In the genomic region with DNA sequence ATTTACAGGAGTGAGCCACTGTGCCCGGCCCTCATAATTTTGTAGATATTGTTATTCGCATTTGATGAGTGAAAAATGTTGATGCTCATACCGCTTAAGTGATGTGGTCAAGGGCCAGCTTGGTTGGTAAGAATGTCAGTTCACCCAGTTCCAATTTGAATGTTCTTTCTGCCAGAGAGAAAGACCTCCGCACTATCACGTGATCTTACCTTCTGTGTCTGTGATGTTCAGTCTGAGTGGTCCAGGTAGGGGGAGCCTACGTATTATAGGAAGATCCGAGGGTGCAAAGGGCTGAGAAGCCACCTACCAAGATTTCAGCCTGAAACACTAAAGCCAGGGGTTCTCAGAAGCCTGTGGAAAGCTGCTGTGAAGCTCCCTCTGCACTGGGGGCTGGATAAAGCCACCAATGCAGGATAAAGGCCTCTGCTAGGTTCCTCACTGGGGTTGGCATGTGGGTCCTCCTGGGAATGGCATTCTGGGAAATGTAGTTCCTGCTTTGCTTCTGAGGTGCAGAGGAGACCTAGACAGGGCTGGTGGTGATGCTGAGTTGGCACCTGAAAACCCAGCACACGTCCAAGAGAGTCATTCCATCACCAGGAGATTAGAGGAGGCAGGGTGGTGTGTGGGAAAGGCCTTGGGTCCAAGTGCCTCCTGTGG, we compare ENCODE assay signal across 20 cellular contexts.
DNase-seq lines count a peak whose midpoint lies in the region; ATAC-seq lines count a peak whose summit lies in the region.
"Had no signal": no experiment of that assay in that cellular context is flagged by ENCODE, and none has a peak within 500 bp of the region (broad histone marks: within the 10 kb centered on the region; RNA-seq: fewer than 3 reads in every experiment).

No MANE protein-coding gene starts in this region.

- H3K9ac ChIP-seq in mucosa of rectum (ENCODE audit: low read depth in 1 of 2, low read length in 2 of 2): no peak overlapping the region

- no peaks in the 10 kb centered on the region for H3K36me3 ChIP-seq in mucosa of rectum (ENCODE audit: control insufficient read depth in 2 of 2, insufficient read depth in 2 of 2, low read length in 2 of 2)

- peak overlapping the region; percentile 7 to 52 for H3K27ac ChIP-seq in mucosa of rectum (ENCODE audit: low read depth in 2 of 2, low read length in 2 of 2)
- H3K27ac ChIP-seq: body of pancreas had no signal

- peaks cover 65% of the 10 kb centered on the region for H3K4me1 Mint-ChIP-seq in stimulated activated naive CD8-positive, alpha-beta T cell treated with anti-CD3 and anti-CD28 coated beads, Interleukin-15, Interleukin-2, amounts not matched to agents 100 ng/mL and 50 ng/mL, for 24 hours (ENCODE audit: low read depth)
- H3K4me1 Mint-ChIP-seq in activated T-helper 17 cell treated with anti-CD3 and anti-CD28 coated beads, Interleukin-2, amount 50 U/mL, for 72 hours: peaks cover 28% of the 10 kb centered on the region

- H3K4me3 ChIP-seq in mucosa of rectum (ENCODE audit: low read length in 2 of 2): no peak overlapping the region
- H3K4me3 ChIP-seq: body of pancreas, lung had no signal

- H3K9me3 ChIP-seq in mucosa of rectum (ENCODE audit: control insufficient read depth in 2 of 2, low read length in 2 of 2): no peaks in the 10 kb centered on the region
- H3K9me3 ChIP-seq: body of pancreas had no signal

- no peaks in the 10 kb centered on the region for H3K36me3 Mint-ChIP-seq in stimulated activated naive CD8-positive, alpha-beta T cell treated with anti-CD3 and anti-CD28 coated beads, Interleukin-15, Interleukin-2, amounts not matched to agents 100 ng/mL and 50 ng/mL, for 24 hours (ENCODE audit: low read depth)
- H3K36me3 Mint-ChIP-seq in activated T-helper 17 cell treated with anti-CD3 and anti-CD28 coated beads, Interleukin-2, amount 50 U/mL, for 72 hours (ENCODE audit: low read depth): no peaks in the 10 kb centered on the region

- H3K4me1 ChIP-seq in mucosa of rectum (ENCODE audit: control insufficient read depth in 2 of 2, insufficient read depth in 2 of 2, low read length in 2 of 2): no peaks in the 10 kb centered on the region

- no peaks in the 10 kb centered on the region for H3K27me3 Mint-ChIP-seq in stimulated activated naive CD8-positive, alpha-beta T cell treated with anti-CD3 and anti-CD28 coated beads, Interleukin-15, Interleukin-2, amounts not matched to agents 100 ng/mL and 50 ng/mL, for 24 hours
- H3K27me3 Mint-ChIP-seq in activated T-helper 17 cell treated with anti-CD3 and anti-CD28 coated beads, Interleukin-2, amount 50 U/mL, for 72 hours: no peaks in the 10 kb centered on the region

- no peak for DNase-seq in stimulated activated naive CD8-positive, alpha-beta T cell treated with anti-CD3 and anti-CD28 coated beads, Interleukin-15, Interleukin-2, amounts not matched to agents 100 U/mL and 50 U/mL, for 24 hours
- no peak for DNase-seq in EL
- DNase-seq in NCI-H1105 treated with DMSO at 0.1 percent for 48 hours (lab: John Stamatoyannopoulos, UW): no peak
- DNase-seq: activated CD4-positive, alpha-beta T cell treated with anti-CD3 and anti-CD28 coated beads, Interleukin-2, amount 50 U/mL, for 4 hours; activated gamma-delta T cell; body of pancreas; dermis blood vessel endothelial cell; DMS 273 treated with DMSO at 0.1 percent for 48 hours; glutamatergic neuron; NCI-H1694; nephron progenitor cell; SHP77; stimulated activated CD4-positive, alpha-beta T cell treated with anti-CD3 and anti-CD28 coated beads, Interleukin-15, amount 100 ng/mL, for 24 hours had no signal

- ATAC-seq in stimulated activated naive CD8-positive, alpha-beta T cell treated with anti-CD3 and anti-CD28 coated beads, Interleukin-15, Interleukin-2, amounts not matched to agents 100 U/mL and 50 U/mL, for 24 hours: no peak
- ATAC-seq in activated T-helper 17 cell treated with anti-CD3 and anti-CD28 coated beads, Interleukin-2, amount 50 U/mL, for 72 hours (replicated peaks): no peak
- ATAC-seq in GM18519 (IDR thresholded peaks at IDR 0.05; ENCODE audit: low FRiP score, unreplicated experiment): no peak
- ATAC-seq: body of pancreas, esophagus mucosa, HCT116 had no signal

- H3K27ac Mint-ChIP-seq in stimulated activated naive CD8-positive, alpha-beta T cell treated with anti-CD3 and anti-CD28 coated beads, Interleukin-15, Interleukin-2, amounts not matched to agents 100 ng/mL and 50 ng/mL, for 24 hours: peak overlapping the region; percentile 63
- no peak overlapping the region for H3K27ac Mint-ChIP-seq in activated T-helper 17 cell treated with anti-CD3 and anti-CD28 coated beads, Interleukin-2, amount 50 U/mL, for 72 hours
- H3K27ac Mint-ChIP-seq: nephron progenitor cell had no signal

- no peaks in the 10 kb centered on the region for H3K27me3 ChIP-seq in mucosa of rectum (ENCODE audit: control insufficient read depth in 2 of 2, insufficient read depth in 2 of 2, low read length in 2 of 2)
- H3K27me3 ChIP-seq: body of pancreas had no signal

- no peaks in the 10 kb centered on the region for H3K9me3 Mint-ChIP-seq in stimulated activated naive CD8-positive, alpha-beta T cell treated with anti-CD3 and anti-CD28 coated beads, Interleukin-15, Interleukin-2, amounts not matched to agents 100 ng/mL and 50 ng/mL, for 24 hours
- no peaks in the 10 kb centered on the region for H3K9me3 Mint-ChIP-seq in activated T-helper 17 cell treated with anti-CD3 and anti-CD28 coated beads, Interleukin-2, amount 50 U/mL, for 72 hours
- H3K9me3 Mint-ChIP-seq: nephron progenitor cell had no signal

- H3K4me3 Mint-ChIP-seq in stimulated activated naive CD8-positive, alpha-beta T cell treated with anti-CD3 and anti-CD28 coated beads, Interleukin-15, Interleukin-2, amounts not matched to agents 100 ng/mL and 50 ng/mL, for 24 hours: no peak overlapping the region
- peak overlapping the region; percentile 19 for H3K4me3 Mint-ChIP-seq in activated T-helper 17 cell treated with anti-CD3 and anti-CD28 coated beads, Interleukin-2, amount 50 U/mL, for 72 hours
- H3K4me3 Mint-ChIP-seq: nephron progenitor cell had no signal
